ENCODE assay signal across 9 cellular contexts in genomic region chr9:134344068-134344820, GRCh38. TPM values are rescaled to one million over a fixed set of nuclear protein-coding genes. Genes with fewer than 3 reads are reported as not detected.
A peak's percentile ranks its signal among the peaks of the same experiment; 100 is the strongest.
DNase-seq lines count a peak whose midpoint lies in the region; ATAC-seq, FAIRE-seq and TF ChIP-seq lines count a peak whose summit lies in the region.
"Had no signal": no experiment of that assay in that cellular context is flagged by ENCODE, and none has a peak within 500 bp of the region (broad histone marks: within the 10 kb centered on the region; RNA-seq: fewer than 3 reads in every experiment).

No MANE protein-coding gene starts in this region.

- H4K20me1 ChIP-seq in keratinocyte (ENCODE audit: control insufficient read depth, extremely low read depth, insufficient read depth, low read length) = peaks cover 25% of the 10 kb centered on the region

- CTCF ChIA-PET in activated CD4-positive, alpha-beta memory T cell treated with anti-CD3 and anti-CD28 coated beads, Interleukin-2, amount 10 ng/mL, durations not matched to agents 7 days and 5 days (lab: Charles Lee) = interaction anchor here (0.9 to 1.0 kb wide), 2 partner anchors 42 to 99 kb away, joined by 3 read pairs; no protein-coding TSS in a partner anchor
- CTCF ChIA-PET in activated CD4-positive, alpha-beta memory T cell treated with anti-CD3 and anti-CD28 coated beads for 36 hours (lab: Charles Lee) = no interaction called here

- peak overlapping the region; percentile 59 for H3K4me2 ChIP-seq in keratinocyte (ENCODE audit: control insufficient read depth, extremely low read depth, insufficient read depth, low read depth, low read length)

- H3K4me3 ChIP-seq in keratinocyte (ENCODE audit: control insufficient read depth in 2 of 3, extremely low read depth in 1 of 3, insufficient read depth in 2 of 3, low read depth in 1 of 3, low read length in 3 of 3) (peak overlapping the region in 1 of 3 experiments; percentile 41), thyroid gland (replicated peaks in 1 of 3) (no peak overlapping the region)

- H3K4me3 Mint-ChIP-seq in activated CD4-positive, alpha-beta memory T cell treated with anti-CD3 and anti-CD28 coated beads, Interleukin-2, amount 10 ng/mL, durations not matched to agents 7 days and 5 days = no peak overlapping the region
- H3K4me3 Mint-ChIP-seq in activated CD4-positive, alpha-beta memory T cell treated with anti-CD3 and anti-CD28 coated beads for 36 hours = no peak overlapping the region
- H3K4me3 Mint-ChIP-seq in activated naive CD8-positive, alpha-beta T cell treated with anti-CD3 and anti-CD28 coated beads, Interleukin-2, amount 50 U/mL, for 24 hours = no peak overlapping the region

- TF ChIP-seq POLR2A in thyroid gland (IDR thresholded peaks at IDR 0.05) = no peak

- intact Hi-C loops in activated CD4-positive, alpha-beta memory T cell treated with anti-CD3 and anti-CD28 coated beads for 36 hours (cut with micrococcal nuclease) = no loop called here
- intact Hi-C loops in thyroid gland (cut with DNase I) = no loop called here

- no peak overlapping the region for H3K9ac ChIP-seq in keratinocyte (ENCODE audit: control insufficient read depth, extremely low read depth, insufficient read depth, low read length)

- peaks cover 5% of the 10 kb centered on the region for H3K9me1 ChIP-seq in keratinocyte (ENCODE audit: control insufficient read depth, extremely low read depth, insufficient read depth, low read length)

- peak; percentile 31 for DNase-seq in activated CD4-positive, alpha-beta memory T cell treated with anti-CD3 and anti-CD28 coated beads, Interleukin-2, amount 10 ng/mL, durations not matched to agents 7 days and 5 days
- no peak for DNase-seq in activated CD4-positive, alpha-beta memory T cell treated with anti-CD3 and anti-CD28 coated beads for 36 hours
- peak; percentile 53 for DNase-seq in activated naive CD8-positive, alpha-beta T cell treated with anti-CD3 and anti-CD28 coated beads, Interleukin-2, amount 50 U/mL, for 24 hours
- DNase-seq in keratinocyte (ENCODE audit: low read depth, low spot score) (no peak), thyroid gland (peak in 1 of 2 donors; percentile 35), NCI-H1436 (lab: John Stamatoyannopoulos, UW) (no peak), NCI-H774 (lab: John Stamatoyannopoulos, UW) (no peak)
- DNase-seq: dermis blood vessel endothelial cell had no signal

- TF ChIP-seq CTCF in keratinocyte (optimal IDR thresholded peaks at IDR 0.05 in 1 of 3, IDR thresholded peaks at IDR 0.05 in 1 of 3, conservative IDR thresholded peaks at IDR 0.05 in 1 of 3; ENCODE audit: extremely low read depth in 1 of 3, insufficient read depth in 2 of 3, low read length in 3 of 3) (peak in 2 of 3 experiments; percentile 32 to 42), thyroid gland (IDR thresholded peaks at IDR 0.05) (no peak)

- H3K4me1 Mint-ChIP-seq in activated CD4-positive, alpha-beta memory T cell treated with anti-CD3 and anti-CD28 coated beads, Interleukin-2, amount 10 ng/mL, durations not matched to agents 7 days and 5 days = peaks cover 7% of the 10 kb centered on the region
- H3K4me1 Mint-ChIP-seq in activated CD4-positive, alpha-beta memory T cell treated with anti-CD3 and anti-CD28 coated beads for 36 hours (ENCODE audit: low read depth) = peaks cover 3% of the 10 kb centered on the region
- peaks cover 16% of the 10 kb centered on the region for H3K4me1 Mint-ChIP-seq in activated naive CD8-positive, alpha-beta T cell treated with anti-CD3 and anti-CD28 coated beads, Interleukin-2, amount 50 U/mL, for 24 hours

- ATAC-seq in activated naive CD8-positive, alpha-beta T cell treated with anti-CD3 and anti-CD28 coated beads, Interleukin-2, amount 50 U/mL, for 24 hours = peak; percentile 23
- no peak for ATAC-seq in HG02623 (IDR thresholded peaks at IDR 0.05; ENCODE audit: unreplicated experiment)

- peaks cover 3 to 5% of the 10 kb centered on the region in 2 experiments for H3K36me3 ChIP-seq in keratinocyte (ENCODE audit: control insufficient read depth in 2 of 2, extremely low read depth in 1 of 2, insufficient read depth in 2 of 2, low read length in 2 of 2)
- no peaks in the 10 kb centered on the region for H3K36me3 ChIP-seq in thyroid gland

- no peaks in the 10 kb centered on the region for H3K36me3 Mint-ChIP-seq in activated CD4-positive, alpha-beta memory T cell treated with anti-CD3 and anti-CD28 coated beads, Interleukin-2, amount 10 ng/mL, durations not matched to agents 7 days and 5 days (ENCODE audit: low read depth)
- no peaks in the 10 kb centered on the region for H3K36me3 Mint-ChIP-seq in activated CD4-positive, alpha-beta memory T cell treated with anti-CD3 and anti-CD28 coated beads for 36 hours
- no peaks in the 10 kb centered on the region for H3K36me3 Mint-ChIP-seq in activated naive CD8-positive, alpha-beta T cell treated with anti-CD3 and anti-CD28 coated beads, Interleukin-2, amount 50 U/mL, for 24 hours (ENCODE audit: low read depth)

- no peak overlapping the region for H2AFZ ChIP-seq in keratinocyte (ENCODE audit: control insufficient read depth, low read length)

- H3K27me3 ChIP-seq in keratinocyte (ENCODE audit: control insufficient read depth, extremely low read depth, insufficient read depth, low read length) (no peaks in the 10 kb centered on the region), thyroid gland (no peaks in the 10 kb centered on the region)

- H3K27ac ChIP-seq in keratinocyte (ENCODE audit: control insufficient read depth, insufficient read depth, low read length) = peak overlapping the region; percentile 58
- peak overlapping the region; percentile 16 to 61 (median 32) for H3K27ac ChIP-seq in thyroid gland

- POLR2A ChIA-PET in activated CD4-positive, alpha-beta memory T cell treated with anti-CD3 and anti-CD28 coated beads, Interleukin-2, amount 10 ng/mL, durations not matched to agents 7 days and 5 days (lab: Charles Lee) = interaction anchor here (1.0 kb wide), 1 partner anchor 8 kb away, joined by 3 read pairs; no protein-coding TSS in a partner anchor
- POLR2A ChIA-PET in activated CD4-positive, alpha-beta memory T cell treated with anti-CD3 and anti-CD28 coated beads for 36 hours (lab: Charles Lee) = interaction anchor here (1.2 kb wide), 1 partner anchor 180 kb away, joined by 3 read pairs; the partner anchor contains the start of gene RNU6ATAC

- H3K27me3 Mint-ChIP-seq in activated CD4-positive, alpha-beta memory T cell treated with anti-CD3 and anti-CD28 coated beads, Interleukin-2, amount 10 ng/mL, durations not matched to agents 7 days and 5 days = no peaks in the 10 kb centered on the region
- no peaks in the 10 kb centered on the region for H3K27me3 Mint-ChIP-seq in activated CD4-positive, alpha-beta memory T cell treated with anti-CD3 and anti-CD28 coated beads for 36 hours
- no peaks in the 10 kb centered on the region for H3K27me3 Mint-ChIP-seq in activated naive CD8-positive, alpha-beta T cell treated with anti-CD3 and anti-CD28 coated beads, Interleukin-2, amount 50 U/mL, for 24 hours

- H3K27ac Mint-ChIP-seq in activated CD4-positive, alpha-beta memory T cell treated with anti-CD3 and anti-CD28 coated beads, Interleukin-2, amount 10 ng/mL, durations not matched to agents 7 days and 5 days = no peak overlapping the region
- no peak overlapping the region for H3K27ac Mint-ChIP-seq in activated CD4-positive, alpha-beta memory T cell treated with anti-CD3 and anti-CD28 coated beads for 36 hours
- peak overlapping the region; percentile 60 for H3K27ac Mint-ChIP-seq in activated naive CD8-positive, alpha-beta T cell treated with anti-CD3 and anti-CD28 coated beads, Interleukin-2, amount 50 U/mL, for 24 hours

- H3K4me1 ChIP-seq in keratinocyte (ENCODE audit: control insufficient read depth, extremely low read depth, insufficient read depth, low read length) = peaks cover 24% of the 10 kb centered on the region
- peaks cover 67 to 99% of the 10 kb centered on the region in 2 donors for H3K4me1 ChIP-seq in thyroid gland

- peak; percentile 55 for FAIRE-seq in keratinocyte (lab: Jason Lieb, UNC)

- 68 to 72% methylated on average over 11 to 13 of the region's 17 CpGs for WGBS in thyroid gland, 2 donors

- no peaks in the 10 kb centered on the region for H3K9me3 Mint-ChIP-seq in activated CD4-positive, alpha-beta memory T cell treated with anti-CD3 and anti-CD28 coated beads, Interleukin-2, amount 10 ng/mL, durations not matched to agents 7 days and 5 days
- H3K9me3 Mint-ChIP-seq in activated CD4-positive, alpha-beta memory T cell treated with anti-CD3 and anti-CD28 coated beads for 36 hours = no peaks in the 10 kb centered on the region
- no peaks in the 10 kb centered on the region for H3K9me3 Mint-ChIP-seq in activated naive CD8-positive, alpha-beta T cell treated with anti-CD3 and anti-CD28 coated beads, Interleukin-2, amount 50 U/mL, for 24 hours

- dilution Hi-C loops in keratinocyte (cut with MboI; ENCODE audit: extremely low pct_ligation_motif_present, low sequenced_read_pairs) = no loop called here

- H3K79me2 ChIP-seq in keratinocyte (ENCODE audit: control insufficient read depth, insufficient read depth, low read length) = peaks cover 96% of the 10 kb centered on the region

- no peaks in the 10 kb centered on the region for H3K9me3 ChIP-seq in keratinocyte (ENCODE audit: control insufficient read depth, low read depth, low read length)
- no peaks in the 10 kb centered on the region for H3K9me3 ChIP-seq in thyroid gland

RNA-seq across cellular contexts. Expression of gene RXRA, which starts 18.0 kb away (rescaled TPM):
- 1 to 10 TPM; 7.0 to 7.8 TPM for total RNA-seq in activated CD4-positive, alpha-beta memory T cell treated with anti-CD3 and anti-CD28 coated beads, Interleukin-2, amount 10 ng/mL, durations not matched to agents 7 days and 5 days
- 10 to 100 TPM; 22.1 to 22.5 TPM for total RNA-seq in activated CD4-positive, alpha-beta memory T cell treated with anti-CD3 and anti-CD28 coated beads for 36 hours
- 9.7 to 17.2 TPM (median 16.7 TPM) in 3 replicates for polyA plus RNA-seq in keratinocyte
- 15.9 TPM for polyA plus RNA-seq in keratinocyte (2011; ENCODE audit: low read depth)
- 10.5 and 21.8 TPM in 2 replicates for polyA plus RNA-seq in keratinocyte (2011; cell fraction: cytosol; rRNA removed)
- 19.4 and 29.5 TPM in 2 replicates for polyA plus RNA-seq in keratinocyte (2011; cell fraction: nucleus; rRNA removed)
- 30.5 and 34.7 TPM in 2 replicates for polyA plus RNA-seq in keratinocyte (2012; ENCODE audit: low replicate concordance)
- polyA minus RNA-seq in keratinocyte = 19.2 to 55.3 TPM (median 30.6 TPM) in 3 replicates
- 50.6 TPM for polyA minus RNA-seq in keratinocyte (2011; cell fraction: cytosol; rRNA and poly(A)+ RNA removed)
- 26.7 and 27.5 TPM in 2 replicates for polyA minus RNA-seq in keratinocyte (2011; cell fraction: nucleus; rRNA and poly(A)+ RNA removed)
- total RNA-seq in thyroid gland = 10 to 100 TPM; 39.4 to 81.3 (median 67.4) TPM

Comparison
In these comparisons a context has a peak if more than half of its experiments do, and no peak if none do; other contexts are left out.
1. DNase-seq: peak in activated CD4-positive, alpha-beta memory T cell treated with anti-CD3 and anti-CD28 coated beads, Interleukin-2, amount 10 ng/mL, durations not matched to agents 7 days and 5 days (single experiment) and activated naive CD8-positive, alpha-beta T cell treated with anti-CD3 and anti-CD28 coated beads, Interleukin-2, amount 50 U/mL, for 24 hours (single experiment); none in activated CD4-positive, alpha-beta memory T cell treated with anti-CD3 and anti-CD28 coated beads for 36 hours (single experiment), keratinocyte (single experiment), NCI-H1436 (single experiment) and NCI-H774 (single experiment).
2. CTCF ChIP-seq: peak in keratinocyte (2 of 3); none in thyroid gland (0 of 6).